Comparison of ENCODE assay signal across 12 cellular contexts in the genomic region with DNA sequence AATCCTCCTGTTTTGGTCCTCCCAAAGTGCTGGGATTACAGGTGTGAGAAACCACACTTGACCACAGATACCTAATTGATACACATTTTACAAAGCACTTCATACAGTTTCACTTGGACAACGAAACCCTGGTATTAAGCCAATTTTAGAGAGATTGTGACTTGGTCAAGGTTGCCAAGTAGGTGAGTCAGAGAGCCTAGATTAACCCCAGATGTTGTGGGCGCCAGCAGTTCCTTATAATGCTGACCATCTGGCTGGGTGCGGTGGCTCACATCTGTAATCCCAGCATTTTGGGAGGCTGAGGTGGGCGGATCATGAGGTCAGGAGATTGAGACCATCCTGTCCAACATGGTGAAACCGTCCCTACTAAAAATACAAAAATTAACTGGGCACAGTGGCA. TPM values are rescaled to one million over a fixed set of nuclear protein-coding genes. Genes with fewer than 3 reads are reported as not detected.
DNase-seq lines count a peak whose midpoint lies in the region; ATAC-seq, FAIRE-seq and TF ChIP-seq lines count a peak whose summit lies in the region.
"Had no signal": no experiment of that assay in that cellular context is flagged by ENCODE, and none has a peak within 500 bp of the region (broad histone marks: within the 10 kb centered on the region; RNA-seq: fewer than 3 reads in every experiment).

No MANE protein-coding gene starts in this region.

- H3K4me3 Mint-ChIP-seq in activated CD4-positive, alpha-beta memory T cell treated with anti-CD3 and anti-CD28 coated beads for 36 hours = no peak overlapping the region
- H3K4me3 Mint-ChIP-seq: activated B cell treated with CpG ODN at 0.5 μM for 24 hours had no signal

- H3K9me3 Mint-ChIP-seq in activated CD4-positive, alpha-beta memory T cell treated with anti-CD3 and anti-CD28 coated beads for 36 hours = no peaks in the 10 kb centered on the region
- H3K9me3 Mint-ChIP-seq: activated B cell treated with CpG ODN at 0.5 μM for 24 hours; activated naive CD4-positive, alpha-beta T cell treated with anti-CD3 and anti-CD28 coated beads, Interleukin-2, amount 50 U/mL, for 72 hours had no signal

- no peaks in the 10 kb centered on the region for H4K20me1 ChIP-seq in mammary epithelial cell (ENCODE audit: insufficient read depth, low read length)

- no peaks in the 10 kb centered on the region for H3K4me1 ChIP-seq in mammary epithelial cell (ENCODE audit: insufficient read depth, low read length)
- H3K4me1 ChIP-seq in pancreas = peaks cover 0 to 9% (median 4%) of the 10 kb centered on the region in 3 donors
- 0 out of 2 replicates have a peak, but pooled peaks cover under 1% of the 10 kb centered on the region for H3K4me1 ChIP-seq in SJCRH30

- no peak for FAIRE-seq in pancreas (lab: Jason Lieb, UNC)

- H3K4me2 ChIP-seq in mammary epithelial cell (ENCODE audit: insufficient read depth, low read depth, low read length) = no peak overlapping the region

- H3K27ac Mint-ChIP-seq in activated CD4-positive, alpha-beta memory T cell treated with anti-CD3 and anti-CD28 coated beads for 36 hours = no peak overlapping the region
- H3K27ac Mint-ChIP-seq: activated B cell treated with CpG ODN at 0.5 μM for 24 hours had no signal

- H3K9ac ChIP-seq in mammary epithelial cell (ENCODE audit: insufficient read depth, low read length) = no peak overlapping the region

- no peak overlapping the region for H2AFZ ChIP-seq in mammary epithelial cell (ENCODE audit: low read depth, low read length)

- POLR2A ChIA-PET in activated CD4-positive, alpha-beta memory T cell treated with anti-CD3 and anti-CD28 coated beads for 36 hours (lab: Charles Lee) = no interaction called here

- dilution Hi-C loops in mammary epithelial cell (cut with HindIII; ENCODE audit: low sequenced_read_pairs) = no loop called here

- H3K4me3 ChIP-seq in mammary epithelial cell (replicated peaks in 1 of 3; ENCODE audit: insufficient read depth in 1 of 3, low read depth in 2 of 3, low read length in 3 of 3) = no peak overlapping the region
- no peak overlapping the region for H3K4me3 ChIP-seq in pancreas
- no peak overlapping the region for H3K4me3 ChIP-seq in SJCRH30

- peaks cover 21% of the 10 kb centered on the region for H3K36me3 Mint-ChIP-seq in activated CD4-positive, alpha-beta memory T cell treated with anti-CD3 and anti-CD28 coated beads for 36 hours

- 68% methylated on average over 5 of the region's 5 CpGs for WGBS in mammary epithelial cell (ENCODE audit: low coverage, missing lambda C conversion rate)
- WGBS in pancreas, 2 donors = 28 to 42% methylated on average over 5 of the region's 5 CpGs

- ATAC-seq in pancreas (peak; percentile 82 to 89 (median 86)), GM18909 (IDR thresholded peaks at IDR 0.05; ENCODE audit: poor library complexity, unreplicated experiment) (no peak)

- CTCF ChIA-PET in mammary epithelial cell (lab: Charles Lee; ENCODE audit: low non-redundant PET) = no interaction called here
- CTCF ChIA-PET in activated CD4-positive, alpha-beta memory T cell treated with anti-CD3 and anti-CD28 coated beads for 36 hours (lab: Charles Lee) = no interaction called here

- H3K4me1 Mint-ChIP-seq in activated CD4-positive, alpha-beta memory T cell treated with anti-CD3 and anti-CD28 coated beads for 36 hours (ENCODE audit: low read depth) = no peaks in the 10 kb centered on the region
- H3K4me1 Mint-ChIP-seq: activated B cell treated with CpG ODN at 0.5 μM for 24 hours had no signal

- in situ Hi-C loops in mammary epithelial cell (cut with MboI; ENCODE audit: low sequenced_read_pairs in 2 of 2) = no loop called here

- H3K79me2 ChIP-seq in mammary epithelial cell (ENCODE audit: insufficient read depth, low read length) = peaks cover 13% of the 10 kb centered on the region

- no peak for TF ChIP-seq CTCF in mammary epithelial cell (conservative IDR thresholded peaks at IDR 0.05 in 1 of 2, IDR thresholded peaks at IDR 0.05 in 1 of 2; ENCODE audit: extremely low read depth in 1 of 2, insufficient read depth in 1 of 2, low read depth in 1 of 2, low read length in 2 of 2)
- no peak for TF ChIP-seq CTCF in pancreas (IDR thresholded peaks at IDR 0.05)

- no TSS peak for BruUV-seq in mammary epithelial cell (replicated peaks; lab: Mats Ljungman, UMichigan)

- intact Hi-C loops in mammary epithelial cell (cut with micrococcal nuclease) = no loop called here
- intact Hi-C loops in pancreas (cut with DNase I) = no loop called here
- intact Hi-C loops in activated CD4-positive, alpha-beta memory T cell treated with anti-CD3 and anti-CD28 coated beads for 36 hours (cut with micrococcal nuclease) = no loop called here

- peaks cover 21% of the 10 kb centered on the region for H3K36me3 ChIP-seq in mammary epithelial cell (ENCODE audit: insufficient read depth, low read length)
- H3K36me3 ChIP-seq in pancreas = peaks cover 0 to 32% (median 3%) of the 10 kb centered on the region in 3 donors
- H3K36me3 ChIP-seq in SJCRH30 = peaks cover 52% of the 10 kb centered on the region

- H3K9me3 ChIP-seq in mammary epithelial cell (replicated peaks; ENCODE audit: insufficient read depth, low read length) (no peaks in the 10 kb centered on the region), pancreas (no peaks in the 10 kb centered on the region), SJCRH30 (replicated peaks) (no peaks in the 10 kb centered on the region)

- H3K27ac ChIP-seq in mammary epithelial cell (ENCODE audit: insufficient read depth, low read depth, low read length) = no peak overlapping the region
- H3K27ac ChIP-seq in pancreas = peak overlapping the region in 2 of 4 donors; percentile 62 to 71
- no peak overlapping the region for H3K27ac ChIP-seq in SJCRH30

- DNase-seq in GM04503 (ENCODE audit: low read depth) = peak; percentile 73
- DNase-seq in NCI-H2196 (lab: John Stamatoyannopoulos, UW; ENCODE audit: unreplicated experiment) = peak; percentile 81
- DNase-seq in mammary epithelial cell = peak; percentile 40
- DNase-seq in pancreas = peak in 5 of 6 donors; percentile 47 to 69 (median 63)
- DNase-seq in activated CD4-positive, alpha-beta memory T cell treated with anti-CD3 and anti-CD28 coated beads for 36 hours = no peak
- DNase-seq in SJCRH30 = no peak
- no peak for DNase-seq in cerebellum (ENCODE audit: low spot score)
- DNase-seq: activated B cell treated with CpG ODN at 0.5 μM for 24 hours; stimulated activated CD4-positive, alpha-beta T cell treated with anti-CD3 and anti-CD28 coated beads, Interleukin-12 subunit alpha, Interleukin-12 subunit beta, amount 100 ng/mL, for 4 hours had no signal

- H3K27me3 ChIP-seq in mammary epithelial cell (ENCODE audit: insufficient read depth, low read length) = no peaks in the 10 kb centered on the region
- H3K27me3 ChIP-seq in pancreas = no peaks in the 10 kb centered on the region
- H3K27me3 ChIP-seq in SJCRH30 = no peaks in the 10 kb centered on the region

- no peaks in the 10 kb centered on the region for H3K27me3 Mint-ChIP-seq in activated CD4-positive, alpha-beta memory T cell treated with anti-CD3 and anti-CD28 coated beads for 36 hours
- H3K27me3 Mint-ChIP-seq: activated B cell treated with CpG ODN at 0.5 μM for 24 hours had no signal

RNA-seq across cellular contexts. Expression of gene PHKG1, which starts 4.9 kb away (rescaled TPM):
- total RNA-seq in mammary epithelial cell (under 1 TPM; 0.28 to 0.33 TPM), pancreas (under 1 TPM; 0.16 to 0.78 (median 0.48) TPM), cerebellum (2.5 TPM)
- polyA plus RNA-seq in mammary epithelial cell (0.37 TPM), pancreas (1 to 10 TPM; 1.4 to 1.6 TPM)
- 4.6 TPM for polyA minus RNA-seq in mammary epithelial cell
- total RNA-seq in activated CD4-positive, alpha-beta memory T cell treated with anti-CD3 and anti-CD28 coated beads for 36 hours = 1 to 10 TPM; 2.4 to 3.0 TPM
- 1.1 and 1.4 TPM in 2 replicates for total RNA-seq in SJCRH30 (2014; rRNA removed; shearing (Covaris generic))

RNA-seq across cellular contexts. Expression of gene CHCHD2, which starts 8.6 kb away (rescaled TPM):
- total RNA-seq in mammary epithelial cell (100 to 1,000 TPM; 197 to 352 TPM), pancreas (100 to 1,000 TPM; 115 to 189 (median 149) TPM), cerebellum (109 TPM)
- polyA plus RNA-seq in mammary epithelial cell (417 TPM), pancreas (100 to 1,000 TPM; 135 to 265 TPM)
- 87.3 TPM for polyA minus RNA-seq in mammary epithelial cell
- 100 to 1,000 TPM; 764 to 766 TPM for total RNA-seq in activated CD4-positive, alpha-beta memory T cell treated with anti-CD3 and anti-CD28 coated beads for 36 hours
- 603 and 727 TPM in 2 replicates for total RNA-seq in SJCRH30 (2014; rRNA removed; shearing (Covaris generic))

RNA-seq across cellular contexts. Expression of gene NUPR2, which starts 18.5 kb away (rescaled TPM):
- total RNA-seq in mammary epithelial cell (1 to 10 TPM in 1 of 2 donors, not detected in 1; 1.0 TPM), pancreas (1 to 10 TPM in 2 of 6 donors, under 1 TPM in 3, not detected in 1; 0.37 to 1.2 (median 0.63) TPM), cerebellum (0.82 TPM)
- polyA plus RNA-seq in mammary epithelial cell (not detected), pancreas (10 to 100 TPM in 1 of 2 donors, 1 to 10 TPM in 1; 5.2 to 11.5 TPM)
- not detected for polyA minus RNA-seq in mammary epithelial cell
- total RNA-seq in activated CD4-positive, alpha-beta memory T cell treated with anti-CD3 and anti-CD28 coated beads for 36 hours = not detected
- not detected in 2 replicates for total RNA-seq in SJCRH30 (2014; rRNA removed; shearing (Covaris generic))
- total RNA-seq: activated B cell treated with CpG ODN at 0.5 μM for 24 hours, glomerular endothelial cell had no signal

RNA-seq across cellular contexts. Expression of gene SUMF2, which starts 33.6 kb away (rescaled TPM):
- 100 to 1,000 TPM; 128 to 215 TPM for total RNA-seq in mammary epithelial cell
- 101 TPM for polyA plus RNA-seq in mammary epithelial cell
- polyA minus RNA-seq in mammary epithelial cell = 122 TPM
- 100 to 1,000 TPM in 5 of 6 donors, 10 to 100 TPM in 1; 95.0 to 136 (median 108) TPM for total RNA-seq in pancreas
- polyA plus RNA-seq in pancreas = 100 to 1,000 TPM in 1 of 2 donors, 10 to 100 TPM in 1; 88.6 to 101 TPM
- total RNA-seq in activated CD4-positive, alpha-beta memory T cell treated with anti-CD3 and anti-CD28 coated beads for 36 hours = 100 to 1,000 TPM; 130 to 133 TPM
- total RNA-seq in SJCRH30 (2014; rRNA removed; shearing (Covaris generic)) = 73.9 and 78.9 TPM in 2 replicates
- total RNA-seq in cerebellum = 49.9 TPM

RNA-seq across cellular contexts. Expression of gene CCT6A, which starts 46.1 kb away (rescaled TPM):
- total RNA-seq in mammary epithelial cell = 100 to 1,000 TPM; 126 to 169 TPM
- polyA plus RNA-seq in mammary epithelial cell = 255 TPM
- polyA minus RNA-seq in mammary epithelial cell = 110 TPM
- 10 to 100 TPM; 33.6 to 56.5 (median 51.3) TPM for total RNA-seq in pancreas
- polyA plus RNA-seq in pancreas = 10 to 100 TPM; 80.4 to 89.0 TPM
- 100 to 1,000 TPM; 222 to 230 TPM for total RNA-seq in activated CD4-positive, alpha-beta memory T cell treated with anti-CD3 and anti-CD28 coated beads for 36 hours
- total RNA-seq in SJCRH30 (2014; rRNA removed; shearing (Covaris generic)) = 484 and 522 TPM in 2 replicates
- total RNA-seq in cerebellum = 125 TPM

Comparison
In these comparisons a context has a peak if more than half of its experiments do, and no peak if none do; other contexts are left out.
1. DNase-seq: peak in GM04503 (single experiment), NCI-H2196 (single experiment), mammary epithelial cell (single experiment) and pancreas (5 of 6); none in activated CD4-positive, alpha-beta memory T cell treated with anti-CD3 and anti-CD28 coated beads for 36 hours (single experiment), SJCRH30 (0 of 2) and cerebellum (single experiment).